9 cellular contexts compared by ENCODE assay signal in genomic region chr2:173874899-173875247, GRCh38.
DNase-seq lines count a peak whose midpoint lies in the region; ATAC-seq lines count a peak whose summit lies in the region.
"Had no signal": no experiment of that assay in that cellular context is flagged by ENCODE, and none has a peak within 500 bp of the region (broad histone marks: within the 10 kb centered on the region; RNA-seq: fewer than 3 reads in every experiment).

No MANE protein-coding gene starts in this region.

- peaks cover 18 to 40% (median 26%) of the 10 kb centered on the region in 3 donors for H3K27me3 Mint-ChIP-seq in naive B cell
- peaks cover 3% of the 10 kb centered on the region for H3K27me3 Mint-ChIP-seq in activated T-helper 2 cell treated with anti-CD3 and anti-CD28 coated beads, Interferon-gamma antibody, Interleukin-2, Interleukin-4, amounts not matched to agents 10 μg/mL and 5 μg/mL and 100 μg/mL, durations not matched to agents 14 hours and 24 hours and 36 hours (ENCODE audit: low read depth)

- intact Hi-C loops in left colon (cut with DNase I, micrococcal nuclease), result no loop called here
- intact Hi-C loops in activated T-helper 2 cell treated with anti-CD3 and anti-CD28 coated beads, Interferon-gamma antibody, Interleukin-2, Interleukin-4, amounts not matched to agents 10 μg/mL and 5 μg/mL and 100 μg/mL, durations not matched to agents 14 hours and 24 hours and 36 hours (cut with micrococcal nuclease), result no loop called here

- H3K27ac Mint-ChIP-seq in naive B cell, result peak overlapping the region in 3 of 6 donors; percentile 32 to 92 (median 59)
- H3K27ac Mint-ChIP-seq in activated T-helper 2 cell treated with anti-CD3 and anti-CD28 coated beads, Interferon-gamma antibody, Interleukin-2, Interleukin-4, amounts not matched to agents 10 μg/mL and 5 μg/mL and 100 μg/mL, durations not matched to agents 14 hours and 24 hours and 36 hours, result no peak overlapping the region

- H3K36me3 Mint-ChIP-seq in naive B cell, result peaks cover 0 to 4% of the 10 kb centered on the region in 2 donors
- no peaks in the 10 kb centered on the region for H3K36me3 Mint-ChIP-seq in activated T-helper 2 cell treated with anti-CD3 and anti-CD28 coated beads, Interferon-gamma antibody, Interleukin-2, Interleukin-4, amounts not matched to agents 10 μg/mL and 5 μg/mL and 100 μg/mL, durations not matched to agents 14 hours and 24 hours and 36 hours (ENCODE audit: low read depth)

- H3K4me3 Mint-ChIP-seq in naive B cell, result peak overlapping the region in 7 of 8 donors; percentile 42 to 83 (median 54)
- no peak overlapping the region for H3K4me3 Mint-ChIP-seq in activated T-helper 2 cell treated with anti-CD3 and anti-CD28 coated beads, Interferon-gamma antibody, Interleukin-2, Interleukin-4, amounts not matched to agents 10 μg/mL and 5 μg/mL and 100 μg/mL, durations not matched to agents 14 hours and 24 hours and 36 hours (ENCODE audit: low read depth)

- H3K4me1 Mint-ChIP-seq in naive B cell, result peaks cover 33 to 36% (median 36%) of the 10 kb centered on the region in 3 donors
- peaks cover 2% of the 10 kb centered on the region for H3K4me1 Mint-ChIP-seq in activated T-helper 2 cell treated with anti-CD3 and anti-CD28 coated beads, Interferon-gamma antibody, Interleukin-2, Interleukin-4, amounts not matched to agents 10 μg/mL and 5 μg/mL and 100 μg/mL, durations not matched to agents 14 hours and 24 hours and 36 hours (ENCODE audit: low read depth)

- ATAC-seq in GM18870 (IDR thresholded peaks at IDR 0.05; ENCODE audit: unreplicated experiment) (peak; percentile 98), GM21825 (IDR thresholded peaks at IDR 0.05; ENCODE audit: unreplicated experiment) (peak; percentile 97), HG03571 (IDR thresholded peaks at IDR 0.05; ENCODE audit: unreplicated experiment) (peak; percentile 98), naive B cell (ENCODE audit: low read depth in 2 of 2) (peak; percentile 99 to 100), left colon (no peak)

- peak; percentile 69 for DNase-seq in naive B cell
- DNase-seq in stimulated activated CD4-positive, alpha-beta T cell treated with anti-CD3 and anti-CD28 coated beads, Interleukin-4, amount 100 ng/mL, for 24 hours, result no peak
- no peak for DNase-seq in putamen (ENCODE audit: low spot score)
- DNase-seq in left colon, result no peak
- DNase-seq in activated T-helper 2 cell treated with anti-CD3 and anti-CD28 coated beads, Interferon-gamma antibody, Interleukin-2, Interleukin-4, amounts not matched to agents 10 μg/mL and 5 μg/mL and 100 μg/mL, durations not matched to agents 14 hours and 24 hours and 36 hours (ENCODE audit: low spot score), result no peak
- DNase-seq: IMR-90 had no signal

- H3K9me3 Mint-ChIP-seq in naive B cell, result no peaks in the 10 kb centered on the region
- H3K9me3 Mint-ChIP-seq in activated T-helper 2 cell treated with anti-CD3 and anti-CD28 coated beads, Interferon-gamma antibody, Interleukin-2, Interleukin-4, amounts not matched to agents 10 μg/mL and 5 μg/mL and 100 μg/mL, durations not matched to agents 14 hours and 24 hours and 36 hours, result no peaks in the 10 kb centered on the region
